ENCODE assay signal across 23 cellular contexts in genomic region chr17:60618854-60619253, GRCh38.
"Had no signal": no experiment of that assay in that cellular context is flagged by ENCODE, and none has a peak within 500 bp of the region (broad histone marks: within the 10 kb centered on the region; RNA-seq: fewer than 3 reads in every experiment).

No MANE protein-coding gene starts in this region.

- H3K9me3 Mint-ChIP-seq: activated B cell treated with CpG ODN at 0.5 μM for 24 hours; activated naive CD4-positive, alpha-beta T cell treated with anti-CD3 and anti-CD28 coated beads for 36 hours; activated T-cell treated with anti-CD3 and anti-CD28 coated beads, Interleukin-2, amount 50 U/mL, for 4 hours; nephron; stimulated activated memory B cell treated with anti-CD40 and anti-IgM and Interleukin-4, amounts not matched to agents 10 μg/mL and 1 μg/mL and 100 μg/mL, for 72 hours had no signal

- H3K4me3 ChIP-seq: body of pancreas, cardiac muscle cell, esophagus squamous epithelium, gastrocnemius medialis, stomach, transverse colon, uterus had no signal

- FAIRE-seq: islet of Langerhans, small intestine had no signal

- H3K27ac Mint-ChIP-seq: activated B cell treated with CpG ODN at 0.5 μM for 24 hours; activated CD4-positive, alpha-beta T cell treated with anti-CD3 and anti-CD28 coated beads for 36 hours; activated naive CD4-positive, alpha-beta T cell treated with anti-CD3 and anti-CD28 coated beads for 36 hours; stimulated activated memory B cell treated with anti-CD40 and anti-IgM and Interleukin-4, amounts not matched to agents 10 μg/mL and 1 μg/mL and 100 μg/mL, for 72 hours had no signal

- H3K4me1 ChIP-seq: body of pancreas, uterus had no signal

- H3K27me3 Mint-ChIP-seq: activated B cell treated with CpG ODN at 0.5 μM for 24 hours; activated CD4-positive, alpha-beta T cell treated with anti-CD3 and anti-CD28 coated beads for 36 hours; stimulated activated memory B cell treated with anti-CD40 and anti-IgM and Interleukin-4, amounts not matched to agents 10 μg/mL and 1 μg/mL and 100 μg/mL, for 72 hours had no signal

- ATAC-seq: activated CD4-positive, alpha-beta T cell treated with anti-CD3 and anti-CD28 coated beads for 36 hours; activated T-cell treated with anti-CD3 and anti-CD28 coated beads, Interleukin-2, amount 50 U/mL, for 4 hours; body of pancreas; gastrocnemius medialis; left ventricle myocardium superior; sciatic nerve; stimulated activated memory B cell treated with anti-CD40 and anti-IgM and Interleukin-4, amounts not matched to agents 10 μg/mL and 1 μg/mL and 100 μg/mL, for 72 hours had no signal

- H3K27me3 ChIP-seq: body of pancreas, cardiac muscle cell, esophagus squamous epithelium, gastrocnemius medialis, stomach, transverse colon, uterus had no signal

- H3K36me3 ChIP-seq: gastrocnemius medialis, transverse colon, uterus had no signal

- H3K27ac ChIP-seq: body of pancreas, cardiac muscle cell, esophagus squamous epithelium, gastrocnemius medialis, stomach, transverse colon, uterus had no signal

- H3K9me3 ChIP-seq: body of pancreas, esophagus squamous epithelium, gastrocnemius medialis, stomach, transverse colon, uterus had no signal

- DNase-seq: activated B cell treated with CpG ODN at 0.5 μM for 24 hours; activated CD4-positive, alpha-beta T cell treated with anti-CD3 and anti-CD28 coated beads for 36 hours; activated CD4-positive, alpha-beta T cell treated with anti-CD3 and anti-CD28 coated beads, Interleukin-2, amount 50 U/mL, for 48 hours; activated CD8-positive, alpha-beta memory T cell treated with anti-CD3 and anti-CD28 coated beads, Interleukin-2, amount 50 U/mL, for 48 hours; activated naive CD4-positive, alpha-beta T cell treated with anti-CD3 and anti-CD28 coated beads for 36 hours; activated T-cell treated with anti-CD3 and anti-CD28 coated beads, Interleukin-2, amount 50 U/mL, for 4 hours; anterior cingulate cortex; body of pancreas; esophagus squamous epithelium; gastrocnemius medialis; hippocampal formation; left ventricle myocardium superior; small intestine; stimulated activated CD4-positive, alpha-beta T cell treated with anti-CD3 and anti-CD28 coated beads, Interleukin-2, amount 100 ng/mL, for 24 hours; stomach; T-helper 1 cell; transverse colon; uterus had no signal

- H3K4me3 Mint-ChIP-seq: activated B cell treated with CpG ODN at 0.5 μM for 24 hours; activated CD4-positive, alpha-beta T cell treated with anti-CD3 and anti-CD28 coated beads for 36 hours; activated naive CD4-positive, alpha-beta T cell treated with anti-CD3 and anti-CD28 coated beads for 36 hours; activated T-cell treated with anti-CD3 and anti-CD28 coated beads, Interleukin-2, amount 50 U/mL, for 4 hours; nephron; stimulated activated memory B cell treated with anti-CD40 and anti-IgM and Interleukin-4, amounts not matched to agents 10 μg/mL and 1 μg/mL and 100 μg/mL, for 72 hours had no signal
